In the genomic region with DNA sequence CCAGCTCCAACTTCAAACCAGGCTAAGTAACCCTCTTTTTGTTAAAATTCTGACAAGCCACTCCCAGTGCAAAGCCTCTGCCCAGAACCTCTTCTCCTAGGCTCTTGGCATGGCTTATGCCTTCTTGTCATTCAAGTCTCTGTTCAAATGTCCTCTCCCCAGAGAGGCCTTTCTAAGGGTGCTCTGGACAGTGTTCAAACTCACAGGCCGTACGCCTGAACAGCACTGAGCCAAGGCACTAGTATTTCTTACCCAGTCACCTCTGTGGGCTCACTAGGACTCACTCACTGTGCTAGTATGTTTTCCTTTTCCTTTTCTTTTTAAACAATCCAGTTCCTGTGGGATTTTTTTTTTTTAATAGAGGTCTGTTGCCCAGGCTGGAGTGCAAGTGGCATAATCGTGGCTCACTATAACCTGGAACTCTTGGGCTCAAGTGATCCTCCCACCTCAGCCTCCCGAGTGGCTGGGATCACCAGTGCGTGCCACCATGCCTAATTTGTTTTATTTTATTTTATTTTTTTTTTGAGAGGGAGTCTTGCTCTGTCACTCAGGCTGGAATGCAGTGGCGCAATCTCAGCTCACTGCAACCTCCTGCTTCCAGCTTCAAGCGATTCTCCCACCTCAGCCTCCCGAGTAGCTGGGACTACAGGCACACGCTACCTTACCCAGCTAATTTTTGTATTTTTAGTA, we compare ENCODE assay signal across 1 cellular context.
TF ChIP-seq lines count a peak whose summit lies in the region.

No MANE protein-coding gene starts in this region.

TF ChIP-seq in HepG2, 621 proteins besides CTCF, POLR2A, EP300 and RAD21 (continues in another document):
- TF ChIP-seq, protein P1, sequence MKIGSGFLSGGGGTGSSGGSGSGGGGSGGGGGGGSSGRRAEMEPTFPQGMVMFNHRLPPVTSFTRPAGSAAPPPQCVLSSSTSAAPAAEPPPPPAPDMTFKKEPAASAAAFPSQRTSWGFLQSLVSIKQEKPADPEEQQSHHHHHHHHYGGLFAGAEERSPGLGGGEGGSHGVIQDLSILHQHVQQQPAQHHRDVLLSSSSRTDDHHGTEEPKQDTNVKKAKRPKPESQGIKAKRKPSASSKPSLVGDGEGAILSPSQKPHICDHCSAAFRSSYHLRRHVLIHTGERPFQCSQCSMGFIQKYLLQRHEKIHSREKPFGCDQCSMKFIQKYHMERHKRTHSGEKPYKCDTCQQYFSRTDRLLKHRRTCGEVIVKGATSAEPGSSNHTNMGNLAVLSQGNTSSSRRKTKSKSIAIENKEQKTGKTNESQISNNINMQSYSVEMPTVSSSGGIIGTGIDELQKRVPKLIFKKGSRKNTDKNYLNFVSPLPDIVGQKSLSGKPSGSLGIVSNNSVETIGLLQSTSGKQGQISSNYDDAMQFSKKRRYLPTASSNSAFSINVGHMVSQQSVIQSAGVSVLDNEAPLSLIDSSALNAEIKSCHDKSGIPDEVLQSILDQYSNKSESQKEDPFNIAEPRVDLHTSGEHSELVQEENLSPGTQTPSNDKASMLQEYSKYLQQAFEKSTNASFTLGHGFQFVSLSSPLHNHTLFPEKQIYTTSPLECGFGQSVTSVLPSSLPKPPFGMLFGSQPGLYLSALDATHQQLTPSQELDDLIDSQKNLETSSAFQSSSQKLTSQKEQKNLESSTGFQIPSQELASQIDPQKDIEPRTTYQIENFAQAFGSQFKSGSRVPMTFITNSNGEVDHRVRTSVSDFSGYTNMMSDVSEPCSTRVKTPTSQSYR (CRISPR knock-in tag; IDR thresholded peaks at IDR 0.05; ENCODE audit: borderline replicate concordance), result no peak
- TF ChIP-seq ZNF256 (CRISPR knock-in tag; conservative IDR thresholded peaks at IDR 0.05), result no peak
- TF ChIP-seq, protein P2, sequence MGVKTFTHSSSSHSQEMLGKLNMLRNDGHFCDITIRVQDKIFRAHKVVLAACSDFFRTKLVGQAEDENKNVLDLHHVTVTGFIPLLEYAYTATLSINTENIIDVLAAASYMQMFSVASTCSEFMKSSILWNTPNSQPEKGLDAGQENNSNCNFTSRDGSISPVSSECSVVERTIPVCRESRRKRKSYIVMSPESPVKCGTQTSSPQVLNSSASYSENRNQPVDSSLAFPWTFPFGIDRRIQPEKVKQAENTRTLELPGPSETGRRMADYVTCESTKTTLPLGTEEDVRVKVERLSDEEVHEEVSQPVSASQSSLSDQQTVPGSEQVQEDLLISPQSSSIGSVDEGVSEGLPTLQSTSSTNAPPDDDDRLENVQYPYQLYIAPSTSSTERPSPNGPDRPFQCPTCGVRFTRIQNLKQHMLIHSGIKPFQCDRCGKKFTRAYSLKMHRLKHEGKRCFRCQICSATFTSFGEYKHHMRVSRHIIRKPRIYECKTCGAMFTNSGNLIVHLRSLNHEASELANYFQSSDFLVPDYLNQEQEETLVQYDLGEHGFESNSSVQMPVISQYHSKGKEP (CRISPR knock-in tag; IDR thresholded peaks at IDR 0.05), result no peak
- TF ChIP-seq, protein P3, sequence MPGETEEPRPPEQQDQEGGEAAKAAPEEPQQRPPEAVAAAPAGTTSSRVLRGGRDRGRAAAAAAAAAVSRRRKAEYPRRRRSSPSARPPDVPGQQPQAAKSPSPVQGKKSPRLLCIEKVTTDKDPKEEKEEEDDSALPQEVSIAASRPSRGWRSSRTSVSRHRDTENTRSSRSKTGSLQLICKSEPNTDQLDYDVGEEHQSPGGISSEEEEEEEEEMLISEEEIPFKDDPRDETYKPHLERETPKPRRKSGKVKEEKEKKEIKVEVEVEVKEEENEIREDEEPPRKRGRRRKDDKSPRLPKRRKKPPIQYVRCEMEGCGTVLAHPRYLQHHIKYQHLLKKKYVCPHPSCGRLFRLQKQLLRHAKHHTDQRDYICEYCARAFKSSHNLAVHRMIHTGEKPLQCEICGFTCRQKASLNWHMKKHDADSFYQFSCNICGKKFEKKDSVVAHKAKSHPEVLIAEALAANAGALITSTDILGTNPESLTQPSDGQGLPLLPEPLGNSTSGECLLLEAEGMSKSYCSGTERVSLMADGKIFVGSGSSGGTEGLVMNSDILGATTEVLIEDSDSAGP (CRISPR knock-in tag; IDR thresholded peaks at IDR 0.05; ENCODE audit: borderline replicate concordance), result no peak
- TF ChIP-seq CEBPB (IDR thresholded peaks at IDR 0.05; ENCODE audit: borderline replicate concordance, low read depth, low read length), result peak; percentile 58; the same call in 1 of the 2 replicates
- TF ChIP-seq, protein P4, sequence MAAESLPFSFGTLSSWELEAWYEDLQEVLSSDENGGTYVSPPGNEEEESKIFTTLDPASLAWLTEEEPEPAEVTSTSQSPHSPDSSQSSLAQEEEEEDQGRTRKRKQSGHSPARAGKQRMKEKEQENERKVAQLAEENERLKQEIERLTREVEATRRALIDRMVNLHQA (CRISPR knock-in tag; IDR thresholded peaks at IDR 0.05), result no peak
- TF ChIP-seq SALL2 (CRISPR knock-in tag; IDR thresholded peaks at IDR 0.05), result no peak
- no peak for TF ChIP-seq GPN1 (CRISPR knock-in tag; IDR thresholded peaks at IDR 0.05; ENCODE audit: borderline replicate concordance)
- TF ChIP-seq CEBPG (CRISPR knock-in tag; IDR thresholded peaks at IDR 0.05), result peak; percentile 69
- TF ChIP-seq, protein P5, sequence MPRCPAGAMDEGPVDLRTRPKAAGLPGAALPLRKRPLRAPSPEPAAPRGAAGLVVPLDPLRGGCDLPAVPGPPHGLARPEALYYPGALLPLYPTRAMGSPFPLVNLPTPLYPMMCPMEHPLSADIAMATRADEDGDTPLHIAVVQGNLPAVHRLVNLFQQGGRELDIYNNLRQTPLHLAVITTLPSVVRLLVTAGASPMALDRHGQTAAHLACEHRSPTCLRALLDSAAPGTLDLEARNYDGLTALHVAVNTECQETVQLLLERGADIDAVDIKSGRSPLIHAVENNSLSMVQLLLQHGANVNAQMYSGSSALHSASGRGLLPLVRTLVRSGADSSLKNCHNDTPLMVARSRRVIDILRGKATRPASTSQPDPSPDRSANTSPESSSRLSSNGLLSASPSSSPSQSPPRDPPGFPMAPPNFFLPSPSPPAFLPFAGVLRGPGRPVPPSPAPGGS (CRISPR knock-in tag; IDR thresholded peaks at IDR 0.05), result no peak
- TF ChIP-seq, protein P6, sequence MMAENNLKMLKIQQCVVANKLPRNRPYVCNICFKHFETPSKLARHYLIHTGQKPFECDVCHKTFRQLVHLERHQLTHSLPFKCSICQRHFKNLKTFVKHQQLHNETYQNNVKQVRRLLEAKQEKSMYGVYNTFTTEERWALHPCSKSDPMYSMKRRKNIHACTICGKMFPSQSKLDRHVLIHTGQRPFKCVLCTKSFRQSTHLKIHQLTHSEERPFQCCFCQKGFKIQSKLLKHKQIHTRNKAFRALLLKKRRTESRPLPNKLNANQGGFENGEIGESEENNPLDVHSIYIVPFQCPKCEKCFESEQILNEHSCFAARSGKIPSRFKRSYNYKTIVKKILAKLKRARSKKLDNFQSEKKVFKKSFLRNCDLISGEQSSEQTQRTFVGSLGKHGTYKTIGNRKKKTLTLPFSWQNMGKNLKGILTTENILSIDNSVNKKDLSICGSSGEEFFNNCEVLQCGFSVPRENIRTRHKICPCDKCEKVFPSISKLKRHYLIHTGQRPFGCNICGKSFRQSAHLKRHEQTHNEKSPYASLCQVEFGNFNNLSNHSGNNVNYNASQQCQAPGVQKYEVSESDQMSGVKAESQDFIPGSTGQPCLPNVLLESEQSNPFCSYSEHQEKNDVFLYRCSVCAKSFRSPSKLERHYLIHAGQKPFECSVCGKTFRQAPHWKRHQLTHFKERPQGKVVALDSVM (CRISPR knock-in tag; IDR thresholded peaks at IDR 0.05), result peak; percentile 82
- TF ChIP-seq, protein P7, sequence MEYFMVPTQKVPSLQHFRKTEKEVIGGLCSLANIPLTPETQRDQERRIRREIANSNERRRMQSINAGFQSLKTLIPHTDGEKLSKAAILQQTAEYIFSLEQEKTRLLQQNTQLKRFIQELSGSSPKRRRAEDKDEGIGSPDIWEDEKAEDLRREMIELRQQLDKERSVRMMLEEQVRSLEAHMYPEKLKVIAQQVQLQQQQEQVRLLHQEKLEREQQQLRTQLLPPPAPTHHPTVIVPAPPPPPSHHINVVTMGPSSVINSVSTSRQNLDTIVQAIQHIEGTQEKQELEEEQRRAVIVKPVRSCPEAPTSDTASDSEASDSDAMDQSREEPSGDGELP (IDR thresholded peaks at IDR 0.05; ENCODE audit: borderline replicate concordance, low read depth), result no peak
- TF ChIP-seq MBNL3 (CRISPR knock-in tag; conservative IDR thresholded peaks at IDR 0.05), result no peak
- TF ChIP-seq ATF7 (IDR thresholded peaks at IDR 0.05), result no peak
- TF ChIP-seq ATF7 (CRISPR knock-in tag; IDR thresholded peaks at IDR 0.05), result no peak
- no peak for TF ChIP-seq ZNF282 (IDR thresholded peaks at IDR 0.05; ENCODE audit: partially characterized antibody)
- peak; percentile 27; the same call in 1 of the 2 replicates for TF ChIP-seq ZFY (CRISPR knock-in tag; IDR thresholded peaks at IDR 0.05)
- no peak for TF ChIP-seq ZNF83 (CRISPR knock-in tag; IDR thresholded peaks at IDR 0.05; ENCODE audit: borderline replicate concordance)
- TF ChIP-seq, protein P8, sequence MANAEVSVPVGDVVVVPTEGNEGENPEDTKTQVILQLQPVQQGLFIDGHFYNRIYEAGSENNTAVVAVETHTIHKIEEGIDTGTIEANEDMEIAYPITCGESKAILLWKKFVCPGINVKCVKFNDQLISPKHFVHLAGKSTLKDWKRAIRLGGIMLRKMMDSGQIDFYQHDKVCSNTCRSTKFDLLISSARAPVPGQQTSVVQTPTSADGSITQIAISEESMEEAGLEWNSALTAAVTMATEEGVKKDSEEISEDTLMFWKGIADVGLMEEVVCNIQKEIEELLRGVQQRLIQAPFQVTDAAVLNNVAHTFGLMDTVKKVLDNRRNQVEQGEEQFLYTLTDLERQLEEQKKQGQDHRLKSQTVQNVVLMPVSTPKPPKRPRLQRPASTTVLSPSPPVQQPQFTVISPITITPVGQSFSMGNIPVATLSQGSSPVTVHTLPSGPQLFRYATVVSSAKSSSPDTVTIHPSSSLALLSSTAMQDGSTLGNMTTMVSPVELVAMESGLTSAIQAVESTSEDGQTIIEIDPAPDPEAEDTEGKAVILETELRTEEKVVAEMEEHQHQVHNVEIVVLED (CRISPR knock-in tag; IDR thresholded peaks at IDR 0.05; ENCODE audit: borderline replicate concordance), result no peak
- TF ChIP-seq FOXK2 (IDR thresholded peaks at IDR 0.05), result no peak
- no peak for TF ChIP-seq NFE2L1 (CRISPR knock-in tag; IDR thresholded peaks at IDR 0.05; ENCODE audit: borderline replicate concordance)
- no peak for TF ChIP-seq FOXA1 (IDR thresholded peaks at IDR 0.05)
- no peak for TF ChIP-seq FOXA1 (CRISPR knock-in tag; IDR thresholded peaks at IDR 0.05)
- TF ChIP-seq JUNB (CRISPR knock-in tag; IDR thresholded peaks at IDR 0.05; ENCODE audit: borderline replicate concordance), result no peak
- peak; percentile 79 for TF ChIP-seq TEAD3 (CRISPR knock-in tag; optimal IDR thresholded peaks at IDR 0.05; ENCODE audit: borderline replicate concordance)
- no peak for TF ChIP-seq TP53 (CRISPR knock-in tag; conservative IDR thresholded peaks at IDR 0.05)
- TF ChIP-seq, protein P9, sequence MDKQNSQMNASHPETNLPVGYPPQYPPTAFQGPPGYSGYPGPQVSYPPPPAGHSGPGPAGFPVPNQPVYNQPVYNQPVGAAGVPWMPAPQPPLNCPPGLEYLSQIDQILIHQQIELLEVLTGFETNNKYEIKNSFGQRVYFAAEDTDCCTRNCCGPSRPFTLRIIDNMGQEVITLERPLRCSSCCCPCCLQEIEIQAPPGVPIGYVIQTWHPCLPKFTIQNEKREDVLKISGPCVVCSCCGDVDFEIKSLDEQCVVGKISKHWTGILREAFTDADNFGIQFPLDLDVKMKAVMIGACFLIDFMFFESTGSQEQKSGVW (CRISPR knock-in tag; IDR thresholded peaks at IDR 0.05; ENCODE audit: borderline replicate concordance), result no peak
- TF ChIP-seq KLF11 (CRISPR knock-in tag; IDR thresholded peaks at IDR 0.05), result no peak
- TF ChIP-seq ZNF552 (CRISPR knock-in tag; IDR thresholded peaks at IDR 0.05; ENCODE audit: borderline replicate concordance), result no peak
- TF ChIP-seq ZNF367 (CRISPR knock-in tag; IDR thresholded peaks at IDR 0.05; ENCODE audit: borderline replicate concordance), result no peak
- TF ChIP-seq TAF15 (IDR thresholded peaks at IDR 0.05; ENCODE audit: low read depth, low read length, poor library complexity, severe bottlenecking), result no peak
- TF ChIP-seq, protein P10, sequence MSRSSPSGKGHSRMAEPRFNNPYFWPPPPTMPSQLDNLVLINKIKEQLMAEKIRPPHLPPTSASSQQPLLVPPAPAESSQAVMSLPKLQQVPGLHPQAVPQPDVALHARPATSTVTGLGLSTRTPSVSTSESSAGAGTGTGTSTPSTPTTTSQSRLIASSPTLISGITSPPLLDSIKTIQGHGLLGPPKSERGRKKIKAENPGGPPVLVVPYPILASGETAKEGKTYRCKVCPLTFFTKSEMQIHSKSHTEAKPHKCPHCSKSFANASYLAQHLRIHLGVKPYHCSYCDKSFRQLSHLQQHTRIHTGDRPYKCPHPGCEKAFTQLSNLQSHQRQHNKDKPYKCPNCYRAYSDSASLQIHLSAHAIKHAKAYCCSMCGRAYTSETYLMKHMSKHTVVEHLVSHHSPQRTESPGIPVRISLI (CRISPR knock-in tag; IDR thresholded peaks at IDR 0.05; ENCODE audit: borderline replicate concordance), result peak; percentile 30; the same call in 1 of the 2 replicates
- TF ChIP-seq ZNF616 (CRISPR knock-in tag; IDR thresholded peaks at IDR 0.05; ENCODE audit: low read depth), result no peak
- no peak for TF ChIP-seq ZNF124 (CRISPR knock-in tag; IDR thresholded peaks at IDR 0.05)
- TF ChIP-seq ZFP62 (CRISPR knock-in tag; IDR thresholded peaks at IDR 0.05), result no peak
- no peak for TF ChIP-seq ZBTB42 (CRISPR knock-in tag; IDR thresholded peaks at IDR 0.05)
- no peak for TF ChIP-seq KLF6 (CRISPR knock-in tag; IDR thresholded peaks at IDR 0.05)
- TF ChIP-seq MIXL1 (CRISPR knock-in tag; IDR thresholded peaks at IDR 0.05), result no peak
- TF ChIP-seq PPARG (CRISPR knock-in tag; conservative IDR thresholded peaks at IDR 0.05), result no peak
- TF ChIP-seq, protein P11, sequence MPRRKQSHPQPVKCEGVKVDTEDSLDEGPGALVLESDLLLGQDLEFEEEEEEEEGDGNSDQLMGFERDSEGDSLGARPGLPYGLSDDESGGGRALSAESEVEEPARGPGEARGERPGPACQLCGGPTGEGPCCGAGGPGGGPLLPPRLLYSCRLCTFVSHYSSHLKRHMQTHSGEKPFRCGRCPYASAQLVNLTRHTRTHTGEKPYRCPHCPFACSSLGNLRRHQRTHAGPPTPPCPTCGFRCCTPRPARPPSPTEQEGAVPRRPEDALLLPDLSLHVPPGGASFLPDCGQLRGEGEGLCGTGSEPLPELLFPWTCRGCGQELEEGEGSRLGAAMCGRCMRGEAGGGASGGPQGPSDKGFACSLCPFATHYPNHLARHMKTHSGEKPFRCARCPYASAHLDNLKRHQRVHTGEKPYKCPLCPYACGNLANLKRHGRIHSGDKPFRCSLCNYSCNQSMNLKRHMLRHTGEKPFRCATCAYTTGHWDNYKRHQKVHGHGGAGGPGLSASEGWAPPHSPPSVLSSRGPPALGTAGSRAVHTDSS (CRISPR knock-in tag; conservative IDR thresholded peaks at IDR 0.05), result no peak
- TF ChIP-seq ZNF333 (CRISPR knock-in tag; IDR thresholded peaks at IDR 0.05; ENCODE audit: borderline replicate concordance), result no peak
- TF ChIP-seq SMARCC2 (IDR thresholded peaks at IDR 0.05), result no peak
- no peak for TF ChIP-seq TSC22D2 (CRISPR knock-in tag; IDR thresholded peaks at IDR 0.05; ENCODE audit: borderline replicate concordance)
- TF ChIP-seq MEIS1 (CRISPR knock-in tag; IDR thresholded peaks at IDR 0.05; ENCODE audit: borderline replicate concordance), result no peak
- TF ChIP-seq NFYB (CRISPR knock-in tag; IDR thresholded peaks at IDR 0.05), result no peak
- no peak for TF ChIP-seq ZNF781 (CRISPR knock-in tag; IDR thresholded peaks at IDR 0.05; ENCODE audit: borderline replicate concordance, not compliant biosample characterization)
- no peak for TF ChIP-seq KDM6A (CRISPR knock-in tag; IDR thresholded peaks at IDR 0.05; ENCODE audit: low read depth)
